ENCODE assay signal across 11 cellular contexts in the genomic region with DNA sequence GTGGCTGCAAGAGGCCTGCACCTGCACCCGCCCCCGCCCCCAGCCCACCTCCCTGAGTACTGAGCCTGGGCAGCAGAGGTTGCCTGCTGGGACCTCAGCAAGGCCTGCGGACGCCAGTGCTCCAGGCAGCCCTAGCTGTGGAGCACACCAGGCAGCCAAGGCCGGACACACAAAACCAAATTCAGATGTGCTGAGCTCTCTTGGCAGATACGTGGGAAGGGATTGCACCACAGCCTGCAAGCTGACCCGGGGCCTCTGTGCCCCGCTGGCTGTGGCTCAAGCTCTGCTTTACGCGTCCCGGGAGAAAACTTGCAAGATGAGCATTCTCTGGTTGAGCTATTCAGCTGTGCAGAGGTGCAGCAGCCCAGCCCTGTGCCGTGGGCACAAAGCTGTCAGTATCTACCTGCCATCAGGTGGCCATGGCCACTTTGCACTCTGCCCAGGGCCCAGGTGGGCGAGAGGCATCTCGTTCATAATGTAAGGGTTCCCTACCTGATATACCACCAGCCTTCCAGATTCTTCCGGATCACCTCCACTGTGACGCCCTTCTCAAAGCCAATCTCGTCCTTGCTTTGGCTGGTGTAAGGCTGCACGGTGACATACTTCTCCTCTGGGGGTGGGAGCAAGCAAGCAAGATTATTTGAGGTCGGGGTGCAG.
DNase-seq lines count a peak whose midpoint lies in the region; ATAC-seq, FAIRE-seq and TF ChIP-seq lines count a peak whose summit lies in the region.
"Had no signal": no experiment of that assay in that cellular context is flagged by ENCODE, and none has a peak within 500 bp of the region (broad histone marks: within the 10 kb centered on the region; RNA-seq: fewer than 3 reads in every experiment).

No MANE protein-coding gene starts in this region.

- no peak overlapping the region for H3K4me2 ChIP-seq in HepG2 (ENCODE audit: low read depth, low read length)

- TF ChIP-seq POLR2A in HepG2 (IDR thresholded peaks at IDR 0.05; ENCODE audit: insufficient read depth in 1 of 2, low read depth in 2 of 2, low read length in 2 of 2): no peak

- H2AFZ ChIP-seq in HepG2 (ENCODE audit: low read length): no peak overlapping the region

- intact Hi-C loops in HepG2 (cut with micrococcal nuclease; ENCODE audit: unreplicated experiment): no loop called here

- no peaks in the 10 kb centered on the region for H3K4me1 ChIP-seq in HepG2 (ENCODE audit: insufficient read depth, low read length)

- no peak overlapping the region for H3K4me3 ChIP-seq in HepG2 (replicated peaks in 1 of 3; ENCODE audit: insufficient read depth in 1 of 3, low read depth in 2 of 3, low read length in 3 of 3)

- H3K27ac ChIP-seq in HepG2 (ENCODE audit: extremely low read length, insufficient read depth, low read length): no peak overlapping the region

- FAIRE-seq in HepG2 (lab: Jason Lieb, UNC): no peak
- FAIRE-seq: TTC549 had no signal

- no peak for TF ChIP-seq CTCF in HepG2 (CRISPR knock-in tag; IDR thresholded peaks at IDR 0.05)

- CTCF ChIA-PET in HepG2 (lab: Yijun Ruan, JAX; ENCODE audit: low intra/inter-chr PET ratio, low total read pairs): no interaction called here
- CTCF ChIA-PET in HEK293T (lab: Yijun Ruan, JAX): no interaction called here

- in situ Hi-C loops in HepG2 (cut with HindIII; ENCODE audit: extremely low pct_ligation_motif_present, low pct_unique_long_range_greater_than_20kb): no loop called here

- H3K27me3 ChIP-seq in HepG2 (ENCODE audit: control insufficient read depth in 1 of 2, insufficient read depth in 2 of 2, low read length in 2 of 2): no peaks in the 10 kb centered on the region

- H3K9me3 ChIP-seq in HepG2 (ENCODE audit: low read length): no peaks in the 10 kb centered on the region

- BruUV-seq in HepG2 (replicated peaks; lab: Mats Ljungman, UMichigan): no TSS peak

- no peak for ATAC-seq in HepG2
- ATAC-seq: activated T-cell treated with anti-CD3 and anti-CD28 coated beads, Interleukin-2, amount 50 U/mL, for 4 hours had no signal

- TF ChIP-seq RAD21 in HepG2 (CRISPR knock-in tag; IDR thresholded peaks at IDR 0.05): no peak

- H3K36me3 ChIP-seq in HepG2 (replicated peaks in 1 of 2; ENCODE audit: control insufficient read depth in 1 of 2, insufficient read depth in 2 of 2, low read length in 2 of 2): peaks cover 40 to 85% of the 10 kb centered on the region in 2 experiments

- TF ChIP-seq EP300 in HepG2 (IDR thresholded peaks at IDR 0.05; ENCODE audit: low read depth in 2 of 2, low read length in 2 of 2): no peak
- no peak for TF ChIP-seq EP300 in HepG2 (CRISPR knock-in tag; IDR thresholded peaks at IDR 0.05; ENCODE audit: borderline replicate concordance)

- no peak overlapping the region for H3K9ac ChIP-seq in HepG2 (ENCODE audit: insufficient read depth, low read depth, low read length)

- peaks cover 2% of the 10 kb centered on the region; the same call in 1 of the 2 replicates for H4K20me1 ChIP-seq in HepG2 (ENCODE audit: insufficient read depth, low read length)

- H3K79me2 ChIP-seq in HepG2 (ENCODE audit: insufficient read depth, low read length): no peaks in the 10 kb centered on the region

- DNase-seq in GM04503 (ENCODE audit: low read depth) (peak; percentile 92), dedifferentiated amniotic fluid mesenchymal stem cell (ENCODE audit: extremely low spot score) (peak; percentile 75), HepG2 (ENCODE audit: low spot score) (no peak), stromal cell of bone marrow (ENCODE audit: low read depth) (peak; percentile 86), occipital lobe (lab: John Stamatoyannopoulos, UW) (no peak), HEK293T (ENCODE audit: extremely low spot score) (no peak), ecto neural progenitor cell (ENCODE audit: low spot score) (no peak)
- DNase-seq in activated T-cell treated with anti-CD3 and anti-CD28 coated beads, Interleukin-2, amount 50 U/mL, for 1 hour: no peak
- DNase-seq: activated T-cell treated with anti-CD3 and anti-CD28 coated beads, Interleukin-2, amount 50 U/mL, for 4 hours; DMS153 had no signal

- WGBS in HepG2 (ENCODE audit: low lambda C conversion rate): 97% methylated on average over 17 of the region's 19 CpGs

- POLR2A ChIA-PET in HepG2 (lab: Yijun Ruan, JAX) (interaction anchor here (1.0 kb wide), 1 partner anchor 43 kb away, joined by 3 read pairs; no protein-coding TSS in a partner anchor), HEK293T (lab: Yijun Ruan, JAX) (no interaction called here)

TF ChIP-seq in HepG2, 621 proteins besides CTCF, POLR2A, EP300 and RAD21:
- TF ChIP-seq ZNF263 (CRISPR knock-in tag; IDR thresholded peaks at IDR 0.05) (no peak), ZNF430 (CRISPR knock-in tag; IDR thresholded peaks at IDR 0.05) (no peak), AGO2 (optimal IDR thresholded peaks at IDR 0.05; ENCODE audit: low read depth, low read length) (peak; percentile 75), RBM22 (optimal IDR thresholded peaks at IDR 0.05; ENCODE audit: low read length) (peak; percentile 82)

TF ChIP-seq in HEK293T, 16 proteins besides CTCF, POLR2A, EP300 and RAD21:
- TF ChIP-seq CTBP1 (IDR thresholded peaks at IDR 0.05; ENCODE audit: borderline replicate concordance): no peak
- no peak for TF ChIP-seq ARNT (IDR thresholded peaks at IDR 0.05)
- TF ChIP-seq, protein P1, sequence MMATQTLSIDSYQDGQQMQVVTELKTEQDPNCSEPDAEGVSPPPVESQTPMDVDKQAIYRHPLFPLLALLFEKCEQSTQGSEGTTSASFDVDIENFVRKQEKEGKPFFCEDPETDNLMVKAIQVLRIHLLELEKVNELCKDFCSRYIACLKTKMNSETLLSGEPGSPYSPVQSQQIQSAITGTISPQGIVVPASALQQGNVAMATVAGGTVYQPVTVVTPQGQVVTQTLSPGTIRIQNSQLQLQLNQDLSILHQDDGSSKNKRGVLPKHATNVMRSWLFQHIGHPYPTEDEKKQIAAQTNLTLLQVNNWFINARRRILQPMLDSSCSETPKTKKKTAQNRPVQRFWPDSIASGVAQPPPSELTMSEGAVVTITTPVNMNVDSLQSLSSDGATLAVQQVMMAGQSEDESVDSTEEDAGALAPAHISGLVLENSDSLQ (IDR thresholded peaks at IDR 0.05): no peak
- TF ChIP-seq FOXA1 (IDR thresholded peaks at IDR 0.05): no peak
- no peak for TF ChIP-seq TARDBP (IDR thresholded peaks at IDR 0.05)
- TF ChIP-seq SP1 (IDR thresholded peaks at IDR 0.05): no peak
- TF ChIP-seq FOXM1 (IDR thresholded peaks at IDR 0.05; ENCODE audit: borderline replicate concordance): no peak
- no peak for TF ChIP-seq LEF1 (IDR thresholded peaks at IDR 0.05; ENCODE audit: borderline replicate concordance)
- TF ChIP-seq BHLHE40 (IDR thresholded peaks at IDR 0.05; ENCODE audit: borderline replicate concordance): no peak
- TF ChIP-seq ELF4 (IDR thresholded peaks at IDR 0.05): no peak
- TF ChIP-seq SUZ12 (IDR thresholded peaks at IDR 0.05): no peak
- TF ChIP-seq L3MBTL2 (conservative IDR thresholded peaks at IDR 0.05): no peak
- no peak for TF ChIP-seq FOXK2 (IDR thresholded peaks at IDR 0.05)
- no peak for TF ChIP-seq ZNF384 (IDR thresholded peaks at IDR 0.05)
- no peak for TF ChIP-seq HDGF (IDR thresholded peaks at IDR 0.05; ENCODE audit: borderline replicate concordance)
- TF ChIP-seq NFRKB (IDR thresholded peaks at IDR 0.05): no peak

Comparison
In these comparisons a context has a peak if more than half of its experiments do, and no peak if none do; other contexts are left out.
1. DNase-seq: peak in GM04503 (single experiment), dedifferentiated amniotic fluid mesenchymal stem cell (single experiment) and stromal cell of bone marrow (single experiment); none in HepG2 (single experiment), occipital lobe (single experiment), HEK293T (single experiment), activated T-cell treated with anti-CD3 and anti-CD28 coated beads, Interleukin-2, amount 50 U/mL, for 1 hour (single experiment) and ecto neural progenitor cell (single experiment).